ENCODE assay signal across 30 cellular contexts in genomic region chr10:32144817-32145688, GRCh38.
A peak's percentile ranks its signal among the peaks of the same experiment; 100 is the strongest.
DNase-seq lines count a peak whose midpoint lies in the region; ATAC-seq, FAIRE-seq and TF ChIP-seq lines count a peak whose summit lies in the region.
"Had no signal": no experiment of that assay in that cellular context is flagged by ENCODE, and none has a peak within 500 bp of the region (broad histone marks: within the 10 kb centered on the region; RNA-seq: fewer than 3 reads in every experiment).

No MANE protein-coding gene starts in this region.

- H3K9me3 ChIP-seq in HEK293 (ENCODE audit: control insufficient read depth, insufficient read depth, low read depth, low read length) (no peaks in the 10 kb centered on the region), breast epithelium (no peaks in the 10 kb centered on the region), mucosa of descending colon (no peaks in the 10 kb centered on the region), small intestine (ENCODE audit: control insufficient read depth, low read depth) (no peaks in the 10 kb centered on the region)
- H3K9me3 ChIP-seq: testis had no signal

- TF ChIP-seq CTCF in HEK293 (tag by site-specific recombination; IDR thresholded peaks at IDR 0.05) (no peak), breast epithelium (IDR thresholded peaks at IDR 0.05) (no peak), mucosa of descending colon (IDR thresholded peaks at IDR 0.05) (no peak), GM13976 (IDR thresholded peaks at IDR 0.05; ENCODE audit: borderline replicate concordance, control extremely low read depth, extremely low read depth, insufficient read depth, missing control alignments) (no peak)

- no peak overlapping the region for H3K4me3 ChIP-seq in HEK293 (ENCODE audit: low read depth, low read length)
- H3K4me3 ChIP-seq in breast epithelium, result no peak overlapping the region
- no peak overlapping the region for H3K4me3 ChIP-seq in mucosa of descending colon
- no peak overlapping the region for H3K4me3 ChIP-seq in small intestine (ENCODE audit: low read depth in 1 of 2, low read length in 2 of 2)
- H3K4me3 ChIP-seq: GM12878, skin epidermis, testis had no signal

- no peaks in the 10 kb centered on the region for H3K27me3 ChIP-seq in breast epithelium
- H3K27me3 ChIP-seq in small intestine (ENCODE audit: control insufficient read depth in 2 of 2, insufficient read depth in 2 of 2, low read length in 2 of 2), result no peaks in the 10 kb centered on the region
- H3K27me3 ChIP-seq: testis had no signal

- in situ Hi-C loops in GM13976 (cut with MboI; ENCODE audit: low sequenced_read_pairs, unreplicated experiment), result no loop called here

- H3K4me1 ChIP-seq in HEK293 (ENCODE audit: control insufficient read depth, insufficient read depth, low read length), result peaks cover 11% of the 10 kb centered on the region; the same call in 1 of the 2 replicates
- no peaks in the 10 kb centered on the region for H3K4me1 ChIP-seq in breast epithelium
- peaks cover 17% of the 10 kb centered on the region for H3K4me1 ChIP-seq in mucosa of descending colon (ENCODE audit: low read depth)
- peaks cover 2 to 3% of the 10 kb centered on the region in 2 donors for H3K4me1 ChIP-seq in small intestine (ENCODE audit: control insufficient read depth in 2 of 2, insufficient read depth in 1 of 2, low read depth in 1 of 2, low read length in 1 of 2)
- H3K4me1 ChIP-seq: testis had no signal

- no peak for FAIRE-seq in small intestine (lab: Jason Lieb, UNC)
- FAIRE-seq: GM12878, H54, urothelium cell line had no signal

- ATAC-seq in mucosa of descending colon, result peak; percentile 80
- no peak for ATAC-seq in HG02885 (IDR thresholded peaks at IDR 0.05; ENCODE audit: poor library complexity, unreplicated experiment)
- ATAC-seq: activated CD4-positive, CD25-positive, alpha-beta regulatory T cell treated with anti-CD3 and anti-CD28 coated beads, Interleukin-2, amount 50 U/mL, for 24 hours; GM12878; naive thymus-derived CD8-positive, alpha-beta T cell; stimulated activated naive CD8-positive, alpha-beta T cell treated with anti-CD3 and anti-CD28 coated beads, Interleukin-15, Interleukin-2, amounts not matched to agents 100 U/mL and 50 U/mL, for 24 hours had no signal

- intact Hi-C loops in breast epithelium (cut with DNase I; ENCODE audit: low total_unique reads) (no loop called here), mucosa of descending colon (cut with DNase I, micrococcal nuclease) (no loop called here)

- H3K27ac ChIP-seq in HEK293 (ENCODE audit: extremely low read depth, low read depth, low read length) (no peak overlapping the region), breast epithelium (no peak overlapping the region), small intestine (ENCODE audit: low read depth in 1 of 2, low read length in 1 of 2) (no peak overlapping the region)
- H3K27ac ChIP-seq: HL-60, KMS-11, testis had no signal

- 15 to 61% (median 46%) methylated on average over 10 of the region's 10 CpGs for WGBS in small intestine, 3 donors

- H3K36me3 ChIP-seq in HEK293 (ENCODE audit: control insufficient read depth in 2 of 2, insufficient read depth in 1 of 2, low read length in 2 of 2) (no peaks in the 10 kb centered on the region), breast epithelium (no peaks in the 10 kb centered on the region), mucosa of descending colon (ENCODE audit: low read depth) (no peaks in the 10 kb centered on the region), small intestine (ENCODE audit: control insufficient read depth in 2 of 2, insufficient read depth in 2 of 2, low read length in 2 of 2) (no peaks in the 10 kb centered on the region)

- CTCF ChIA-PET in HEK293 (lab: Yijun Ruan, JAX), result no interaction called here

- no peak for TF ChIP-seq POLR2A in breast epithelium (IDR thresholded peaks at IDR 0.05)

- POLR2A ChIA-PET in HEK293 (lab: Yijun Ruan, JAX), result no interaction called here

- DNase-seq in breast epithelium (ENCODE audit: low spot score in 2 of 2) (peak; percentile 26 to 68), mucosa of descending colon (peak; percentile 72 to 85 (median 81)), small intestine (peak; percentile 66), GM13976 (ENCODE audit: low spot score) (no peak), NCI-H510A (lab: John Stamatoyannopoulos, UW) (no peak)
- DNase-seq: activated CD4-positive, alpha-beta memory T cell treated with anti-CD3 and anti-CD28 coated beads for 36 hours; activated CD8-positive, alpha-beta memory T cell treated with anti-CD3 and anti-CD28 coated beads, Interleukin-2, amount 50 U/mL, for 4 hours; activated naive CD4-positive, alpha-beta T cell treated with Interleukin-2 at 50 U/mL for 16 hours; DMS153; erythroblast; glutamatergic neuron; naive thymus-derived CD8-positive, alpha-beta T cell; NCI-H1417 treated with DMSO at 0.1 percent for 48 hours; NCI-H2081; NCI-H526; NK-92 treated with Interleukin-12 subunit alpha and Interleukin-12 subunit beta, amount 100 ng/mL, for 24 hours; retina; Right ventricle myocardium superior; stimulated activated naive CD8-positive, alpha-beta T cell treated with anti-CD3 and anti-CD28 coated beads, Interleukin-15, Interleukin-2, amounts not matched to agents 100 U/mL and 50 U/mL, for 24 hours; T-helper 2 cell; testis had no signal

TF ChIP-seq in HEK293, 187 proteins besides CTCF, POLR2A, EP300 and RAD21 (continues in another document):
- TF ChIP-seq ZNF19 (tag by site-specific recombination; IDR thresholded peaks at IDR 0.05; ENCODE audit: low read depth) (0 out of 2 replicates have a peak, but pooled peaks have one; percentile 33), ZNF16 (tag by site-specific recombination; IDR thresholded peaks at IDR 0.05; ENCODE audit: low read depth) (no peak), ZNF555 (tag by site-specific recombination; conservative IDR thresholded peaks at IDR 0.05) (peak; percentile 83), ZNF560 (tag by site-specific recombination; IDR thresholded peaks at IDR 0.05; ENCODE audit: borderline replicate concordance) (0 out of 2 replicates have a peak, but pooled peaks have one; percentile 40), ZNF510 (tag by site-specific recombination; IDR thresholded peaks at IDR 0.05; ENCODE audit: insufficient replicate concordance) (peak; percentile 65), ZNF121 (tag by site-specific recombination; IDR thresholded peaks at IDR 0.05) (peak; percentile 37; the same call in 1 of the 2 replicates), ZNF391 (tag by site-specific recombination; IDR thresholded peaks at IDR 0.05; ENCODE audit: borderline replicate concordance, low read depth) (no peak), ZNF623 (tag by site-specific recombination; IDR thresholded peaks at IDR 0.05) (peak; percentile 67), ZBTB8A (tag by site-specific recombination; IDR thresholded peaks at IDR 0.05) (peak; percentile 68)
- TF ChIP-seq, protein P1, sequence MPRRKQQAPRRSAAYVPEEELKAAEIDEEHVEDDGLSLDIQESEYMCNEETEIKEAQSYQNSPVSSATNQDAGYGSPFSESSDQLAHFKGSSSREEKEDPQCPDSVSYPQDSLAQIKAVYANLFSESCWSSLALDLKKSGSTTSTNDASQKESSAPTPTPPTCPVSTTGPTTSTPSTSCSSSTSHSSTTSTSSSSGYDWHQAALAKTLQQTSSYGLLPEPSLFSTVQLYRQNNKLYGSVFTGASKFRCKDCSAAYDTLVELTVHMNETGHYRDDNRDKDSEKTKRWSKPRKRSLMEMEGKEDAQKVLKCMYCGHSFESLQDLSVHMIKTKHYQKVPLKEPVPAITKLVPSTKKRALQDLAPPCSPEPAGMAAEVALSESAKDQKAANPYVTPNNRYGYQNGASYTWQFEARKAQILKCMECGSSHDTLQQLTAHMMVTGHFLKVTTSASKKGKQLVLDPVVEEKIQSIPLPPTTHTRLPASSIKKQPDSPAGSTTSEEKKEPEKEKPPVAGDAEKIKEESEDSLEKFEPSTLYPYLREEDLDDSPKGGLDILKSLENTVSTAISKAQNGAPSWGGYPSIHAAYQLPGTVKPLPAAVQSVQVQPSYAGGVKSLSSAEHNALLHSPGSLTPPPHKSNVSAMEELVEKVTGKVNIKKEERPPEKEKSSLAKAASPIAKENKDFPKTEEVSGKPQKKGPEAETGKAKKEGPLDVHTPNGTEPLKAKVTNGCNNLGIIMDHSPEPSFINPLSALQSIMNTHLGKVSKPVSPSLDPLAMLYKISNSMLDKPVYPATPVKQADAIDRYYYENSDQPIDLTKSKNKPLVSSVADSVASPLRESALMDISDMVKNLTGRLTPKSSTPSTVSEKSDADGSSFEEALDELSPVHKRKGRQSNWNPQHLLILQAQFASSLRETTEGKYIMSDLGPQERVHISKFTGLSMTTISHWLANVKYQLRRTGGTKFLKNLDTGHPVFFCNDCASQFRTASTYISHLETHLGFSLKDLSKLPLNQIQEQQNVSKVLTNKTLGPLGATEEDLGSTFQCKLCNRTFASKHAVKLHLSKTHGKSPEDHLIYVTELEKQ (tag by site-specific recombination; IDR thresholded peaks at IDR 0.05; ENCODE audit: borderline replicate concordance), result no peak
- TF ChIP-seq, protein P2, sequence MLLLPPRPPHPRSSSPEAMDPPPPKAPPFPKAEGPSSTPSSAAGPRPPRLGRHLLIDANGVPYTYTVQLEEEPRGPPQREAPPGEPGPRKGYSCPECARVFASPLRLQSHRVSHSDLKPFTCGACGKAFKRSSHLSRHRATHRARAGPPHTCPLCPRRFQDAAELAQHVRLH (tag by site-specific recombination; IDR thresholded peaks at IDR 0.05), result peak; percentile 40; the same call in 1 of the 2 replicates

Comparison
In these comparisons a context has a peak if more than half of its experiments do, and no peak if none do; other contexts are left out.
1. DNase-seq: peak in breast epithelium (2 of 2), mucosa of descending colon (3 of 3) and small intestine (single experiment); none in GM13976 (single experiment) and NCI-H510A (single experiment).